Comparison of ENCODE assay signal across 1 cellular context in genomic region chr11:61815790-61816735, GRCh38.
TF ChIP-seq lines count a peak whose summit lies in the region.

No MANE protein-coding gene starts in this region.

TF ChIP-seq in WTC11, 78 proteins besides CTCF, POLR2A, EP300 and RAD21 (continued from another document):
- TF ChIP-seq ARID4B (CRISPR knock-in tag; IDR thresholded peaks at IDR 0.05; ENCODE audit: borderline replicate concordance) (peak; percentile 48; the same call in 1 of the 2 replicates), AFF4 (CRISPR knock-in tag; IDR thresholded peaks at IDR 0.05; ENCODE audit: borderline replicate concordance) (no peak; the same call in 1 of the 2 replicates), USF2 (CRISPR knock-in tag; IDR thresholded peaks at IDR 0.05) (peak; percentile 20; the same call in 1 of the 2 replicates), ZNF512 (CRISPR knock-in tag; IDR thresholded peaks at IDR 0.05; ENCODE audit: borderline replicate concordance) (no peak), OVOL2 (CRISPR knock-in tag; IDR thresholded peaks at IDR 0.05; ENCODE audit: borderline replicate concordance) (no peak), JUN (CRISPR knock-in tag; IDR thresholded peaks at IDR 0.05) (peak; percentile 27; the same call in 1 of the 2 replicates), ZNF317 (CRISPR knock-in tag; IDR thresholded peaks at IDR 0.05; ENCODE audit: borderline replicate concordance, low read depth) (0 out of 2 replicates have a peak, but pooled peaks have one; percentile 1), CBFB (CRISPR knock-in tag; IDR thresholded peaks at IDR 0.05; ENCODE audit: low read depth) (no peak), KAT7 (CRISPR knock-in tag; IDR thresholded peaks at IDR 0.05; ENCODE audit: borderline replicate concordance) (peak; percentile 89; the same call in 1 of the 2 replicates), MXD4 (CRISPR knock-in tag; IDR thresholded peaks at IDR 0.05; ENCODE audit: borderline replicate concordance) (no peak), TP53 (CRISPR knock-in tag; IDR thresholded peaks at IDR 0.05) (no peak), ZNF425 (CRISPR knock-in tag; conservative IDR thresholded peaks at IDR 0.05) (no peak), PRDM15 (CRISPR knock-in tag; IDR thresholded peaks at IDR 0.05) (no peak), RORB (CRISPR knock-in tag; IDR thresholded peaks at IDR 0.05) (no peak), PREB (CRISPR knock-in tag; IDR thresholded peaks at IDR 0.05; ENCODE audit: borderline replicate concordance) (no peak), ERG (CRISPR knock-in tag; IDR thresholded peaks at IDR 0.05) (no peak), NFE2L1 (CRISPR knock-in tag; IDR thresholded peaks at IDR 0.05) (0 out of 2 replicates have a peak, but pooled peaks have one; percentile 9), ZNF263 (CRISPR knock-in tag; IDR thresholded peaks at IDR 0.05; ENCODE audit: low read depth) (no peak), NFATC4 (CRISPR knock-in tag; IDR thresholded peaks at IDR 0.05) (no peak), CREM (CRISPR knock-in tag; IDR thresholded peaks at IDR 0.05) (no peak), GRHL2 (CRISPR knock-in tag; IDR thresholded peaks at IDR 0.05; ENCODE audit: insufficient replicate concordance, severe bottlenecking) (no peak), ATF2 (CRISPR knock-in tag; IDR thresholded peaks at IDR 0.05; ENCODE audit: borderline replicate concordance, low read depth) (no peak), ZNF396 (CRISPR knock-in tag; IDR thresholded peaks at IDR 0.05; ENCODE audit: borderline replicate concordance) (no peak)
